12 cellular contexts compared by ENCODE assay signal in genomic region chr4:109912706-109913621, GRCh38. TPM values are rescaled to one million over a fixed set of nuclear protein-coding genes. Genes with fewer than 3 reads are reported as not detected.
DNase-seq lines count a peak whose midpoint lies in the region; ATAC-seq, FAIRE-seq and TF ChIP-seq lines count a peak whose summit lies in the region.
"Had no signal": no experiment of that assay in that cellular context is flagged by ENCODE, and none has a peak within 500 bp of the region (broad histone marks: within the 10 kb centered on the region; RNA-seq: fewer than 3 reads in every experiment).

TSS of gene EGF (plus strand) at chr4:109912883. CDS start at chr4:109913336, 453 bp downstream.

- TF ChIP-seq CTCF in uterus (IDR thresholded peaks at IDR 0.05) = no peak
- no peak for TF ChIP-seq CTCF in omental fat pad (IDR thresholded peaks at IDR 0.05)

- TF ChIP-seq POLR2A in uterus (IDR thresholded peaks at IDR 0.05) (no peak), GM12892 (IDR thresholded peaks at IDR 0.05; ENCODE audit: low read depth, low read length) (no peak)

- H3K36me3 ChIP-seq in uterus = no peaks in the 10 kb centered on the region
- H3K36me3 ChIP-seq: adrenal gland had no signal

- H3K27ac ChIP-seq in uterus = peak within 1 kb of the TSS; percentile 3 to 66
- H3K27ac ChIP-seq: adrenal gland had no signal

- no peaks in the 10 kb centered on the region for H3K4me1 ChIP-seq in uterus

- no peaks in the 10 kb centered on the region for H3K27me3 ChIP-seq in uterus
- H3K27me3 ChIP-seq: adrenal gland had no signal

- intact Hi-C loops in uterus (cut with DNase I; ENCODE audit: low total_unique reads) = no loop called here

- no peak within 1 kb of the TSS for H3K4me3 ChIP-seq in uterus

- H3K9me3 ChIP-seq in uterus = no peaks in the 10 kb centered on the region
- H3K9me3 ChIP-seq: adrenal gland had no signal

- ATAC-seq in HG02678 (IDR thresholded peaks at IDR 0.05; ENCODE audit: unreplicated experiment) (no peak), omental fat pad (ENCODE audit: low FRiP score) (no peak)
- ATAC-seq: Panc1 had no signal

- no peak for FAIRE-seq in GM12892 (lab: Jason Lieb, UNC)

- DNase-seq in NOMO-1 treated with DMSO at 0.1 percent for 48 hours (lab: John Stamatoyannopoulos, UW; ENCODE audit: unreplicated experiment) (peak; percentile 4), NOMO-1 treated with dmso at 0.1 percent for 144 hours (lab: John Stamatoyannopoulos, UW; ENCODE audit: unreplicated experiment) (no peak), astrocyte of the hippocampus (ENCODE audit: low read depth, low spot score) (peak; percentile 82), iris pigment epithelial cell (ENCODE audit: low read depth) (peak; percentile 48), uterus (peak; percentile 15 to 18), GM12892 (ENCODE audit: insufficient read length) (no peak), omental fat pad (ENCODE audit: low spot score) (no peak)
- DNase-seq: AML-193, occipital lobe had no signal

RNA-seq across cellular contexts. Expression of gene EGF, which starts in this region (rescaled TPM):
- total RNA-seq in uterus (1 to 10 TPM; 1.0 to 3.5 (median 1.5) TPM), omental fat pad (under 1 TPM in 2 of 4 donors, not detected in 2; 0.09 to 0.12 TPM)
- polyA plus RNA-seq in GM12892 (2012; ENCODE audit: missing spikeins) = not detected

Comparison
In these comparisons a context has a peak if more than half of its experiments do, and no peak if none do; other contexts are left out.
1. DNase-seq: peak in NOMO-1 treated with DMSO at 0.1 percent for 48 hours (single experiment), astrocyte of the hippocampus (single experiment), iris pigment epithelial cell (single experiment) and uterus (2 of 2); none in NOMO-1 treated with dmso at 0.1 percent for 144 hours (single experiment), GM12892 (single experiment) and omental fat pad (single experiment).